ENCODE assay signal across 13 cellular contexts in the genomic region with DNA sequence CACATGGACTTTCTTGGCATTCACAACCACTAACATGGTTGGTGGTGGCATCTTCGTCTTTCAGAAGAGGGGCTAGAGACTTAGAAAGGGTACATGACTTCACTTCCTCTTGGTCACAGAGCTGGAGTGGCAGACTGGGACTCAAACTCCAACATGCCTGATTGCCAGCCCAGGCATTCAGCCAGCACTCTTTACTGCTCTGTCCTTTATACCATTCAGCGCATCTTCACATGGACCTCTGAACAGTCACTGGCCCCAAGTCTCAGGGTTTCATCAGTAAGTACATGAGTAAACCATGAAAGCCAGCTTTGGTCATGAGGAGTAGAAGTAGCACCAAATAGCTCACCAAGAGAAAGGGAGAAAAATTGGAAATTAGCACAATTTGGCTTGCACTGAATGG.
DNase-seq lines count a peak whose midpoint lies in the region; ATAC-seq and TF ChIP-seq lines count a peak whose summit lies in the region.
"Had no signal": no experiment of that assay in that cellular context is flagged by ENCODE, and none has a peak within 500 bp of the region (broad histone marks: within the 10 kb centered on the region; RNA-seq: fewer than 3 reads in every experiment).

No MANE protein-coding gene starts in this region.

- intact Hi-C loops in A673 (cut with micrococcal nuclease; ENCODE audit: unreplicated experiment) = no loop called here
- intact Hi-C loops in activated T-helper 2 cell treated with anti-CD3 and anti-CD28 coated beads, Interferon-gamma antibody, Interleukin-2, Interleukin-4, amounts not matched to agents 10 μg/mL and 5 μg/mL and 100 μg/mL, durations not matched to agents 14 hours and 24 hours and 36 hours (cut with micrococcal nuclease) = no loop called here
- intact Hi-C loops in right lobe of liver (cut with DNase I) = no loop called here
- intact Hi-C loops in uterus (cut with DNase I; ENCODE audit: low total_unique reads) = no loop called here

- H3K9me3 ChIP-seq in A673 (ENCODE audit: low read depth, low read length, poor library complexity, severe bottlenecking) (no peaks in the 10 kb centered on the region), GM23248 (ENCODE audit: low read depth) (no peaks in the 10 kb centered on the region), right lobe of liver (no peaks in the 10 kb centered on the region), uterus (no peaks in the 10 kb centered on the region)

- CTCF ChIA-PET in A673 (lab: Charles Lee) = no interaction called here

- no peaks in the 10 kb centered on the region for H3K27me3 Mint-ChIP-seq in activated T-helper 2 cell treated with anti-CD3 and anti-CD28 coated beads, Interferon-gamma antibody, Interleukin-2, Interleukin-4, amounts not matched to agents 10 μg/mL and 5 μg/mL and 100 μg/mL, durations not matched to agents 14 hours and 24 hours and 36 hours (ENCODE audit: low read depth)
- H3K27me3 Mint-ChIP-seq: CD4-positive, CD25-positive, alpha-beta regulatory T cell had no signal

- no peaks in the 10 kb centered on the region for H4K20me1 ChIP-seq in GM23248 (ENCODE audit: insufficient read depth)

- ATAC-seq in right lobe of liver = peak; percentile 21 to 73 (median 56)
- no peak for ATAC-seq in HG03108 (IDR thresholded peaks at IDR 0.05; ENCODE audit: unreplicated experiment)

- peak overlapping the region; percentile 37 for H3K9ac ChIP-seq in GM23248

- BruUV-seq in A673 (replicated peaks; lab: Mats Ljungman, UMichigan) = no TSS peak

- WGBS in GM23248 (ENCODE audit: low coverage in 1 of 2, low lambda C conversion rate in 2 of 2, missing lambda C conversion rate in 2 of 2), 2 experiments = 88 to 90% methylated on average over 2 of the region's 2 CpGs
- 18% methylated on average over 1 of the region's 2 CpGs for WGBS in right lobe of liver (ENCODE audit: insufficient coverage, low coverage, low lambda C conversion rate, missing lambda C conversion rate)

- H3F3A ChIP-seq in GM23248 (ENCODE audit: insufficient read depth) = peaks cover 95% of the 10 kb centered on the region

- peak overlapping the region; percentile 72 for H3K27ac ChIP-seq in A673 (ENCODE audit: low read depth, low read length, poor library complexity, severe bottlenecking)
- peak overlapping the region; percentile 99 for H3K27ac ChIP-seq in GM23248
- H3K27ac ChIP-seq in right lobe of liver = peak overlapping the region in 1 of 3 donors; percentile 69
- no peak overlapping the region for H3K27ac ChIP-seq in uterus

- DNase-seq in A673 (ENCODE audit: low spot score) (no peak), GM23248 (peak; percentile 60), right lobe of liver (peak in 2 of 3 donors; percentile 77 to 81), uterus (no peak), DMS114 treated with DMSO at 0.1 percent for 48 hours (lab: John Stamatoyannopoulos, UW; ENCODE audit: unreplicated experiment) (no peak)
- no peak for DNase-seq in activated T-helper 2 cell treated with anti-CD3 and anti-CD28 coated beads, Interferon-gamma antibody, Interleukin-2, Interleukin-4, amounts not matched to agents 10 μg/mL and 5 μg/mL and 100 μg/mL, durations not matched to agents 14 hours and 24 hours and 36 hours (ENCODE audit: low spot score)
- DNase-seq in stimulated activated CD4-positive, alpha-beta T cell treated with anti-CD3 and anti-CD28 coated beads, Interleukin-4, amount 100 ng/mL, for 4 hours = no peak
- DNase-seq: CD4-positive, CD25-positive, alpha-beta regulatory T cell; H7; NCI-H1694; NCI-H524 treated with DMSO at 0.1 percent for 48 hours; SHP77 had no signal

- H3K27me3 ChIP-seq in A673 (replicated peaks; ENCODE audit: insufficient read depth, low read depth, low read length, poor library complexity) = no peaks in the 10 kb centered on the region
- no peaks in the 10 kb centered on the region for H3K27me3 ChIP-seq in GM23248 (replicated peaks; ENCODE audit: insufficient read depth)
- H3K27me3 ChIP-seq in right lobe of liver = no peaks in the 10 kb centered on the region
- no peaks in the 10 kb centered on the region for H3K27me3 ChIP-seq in uterus

- TF ChIP-seq CTCF in A673 (conservative IDR thresholded peaks at IDR 0.05; ENCODE audit: low read depth, low read length) (no peak), right lobe of liver (IDR thresholded peaks at IDR 0.05) (no peak), uterus (IDR thresholded peaks at IDR 0.05) (no peak)

- no peak overlapping the region for H2AFZ ChIP-seq in GM23248

- H3K4me3 Mint-ChIP-seq in activated T-helper 2 cell treated with anti-CD3 and anti-CD28 coated beads, Interferon-gamma antibody, Interleukin-2, Interleukin-4, amounts not matched to agents 10 μg/mL and 5 μg/mL and 100 μg/mL, durations not matched to agents 14 hours and 24 hours and 36 hours (ENCODE audit: low read depth) = no peak overlapping the region

- H3K4me1 ChIP-seq in A673 (ENCODE audit: insufficient read depth, low read length, poor library complexity, severe bottlenecking) (peaks cover 97% of the 10 kb centered on the region), GM23248 (ENCODE audit: insufficient read depth) (peaks cover 77% of the 10 kb centered on the region), right lobe of liver (peaks cover 0 to 54% (median 15%) of the 10 kb centered on the region in 4 donors), uterus (peaks cover 0 to 5% of the 10 kb centered on the region in 2 donors)

- no peaks in the 10 kb centered on the region for H3K9me2 ChIP-seq in GM23248 (ENCODE audit: insufficient read depth)

- H3K36me3 Mint-ChIP-seq in activated T-helper 2 cell treated with anti-CD3 and anti-CD28 coated beads, Interferon-gamma antibody, Interleukin-2, Interleukin-4, amounts not matched to agents 10 μg/mL and 5 μg/mL and 100 μg/mL, durations not matched to agents 14 hours and 24 hours and 36 hours (ENCODE audit: low read depth) = peaks cover 89% of the 10 kb centered on the region

- no peaks in the 10 kb centered on the region for H3K9me3 Mint-ChIP-seq in activated T-helper 2 cell treated with anti-CD3 and anti-CD28 coated beads, Interferon-gamma antibody, Interleukin-2, Interleukin-4, amounts not matched to agents 10 μg/mL and 5 μg/mL and 100 μg/mL, durations not matched to agents 14 hours and 24 hours and 36 hours
- H3K9me3 Mint-ChIP-seq: CD4-positive, CD25-positive, alpha-beta regulatory T cell had no signal

- POLR2A ChIA-PET in A673 (lab: Charles Lee; ENCODE audit: low non-redundant PET) = no interaction called here

- H3K36me3 ChIP-seq in A673 (ENCODE audit: insufficient read depth, low read length, poor library complexity, severe bottlenecking) (peaks cover 78% of the 10 kb centered on the region), GM23248 (ENCODE audit: low read depth) (peaks cover 87% of the 10 kb centered on the region), right lobe of liver (peaks cover 0 to 32% (median 17%) of the 10 kb centered on the region in 4 donors), uterus (no peaks in the 10 kb centered on the region)

- H3K4me1 Mint-ChIP-seq in activated T-helper 2 cell treated with anti-CD3 and anti-CD28 coated beads, Interferon-gamma antibody, Interleukin-2, Interleukin-4, amounts not matched to agents 10 μg/mL and 5 μg/mL and 100 μg/mL, durations not matched to agents 14 hours and 24 hours and 36 hours (ENCODE audit: low read depth) = peaks cover 33% of the 10 kb centered on the region

- peak; percentile 4 for TF ChIP-seq POLR2A in right lobe of liver (IDR thresholded peaks at IDR 0.05)
- TF ChIP-seq POLR2A in uterus (IDR thresholded peaks at IDR 0.05) = no peak

- H3K4me3 ChIP-seq in A673 (ENCODE audit: low read depth, low read length, poor library complexity, severe bottlenecking) = no peak overlapping the region
- no peak overlapping the region for H3K4me3 ChIP-seq in GM23248
- H3K4me3 ChIP-seq in right lobe of liver = no peak overlapping the region
- H3K4me3 ChIP-seq in uterus = no peak overlapping the region

- in situ Hi-C loops in GM23248 (cut with MboI) = no loop called here

- peak overlapping the region; percentile 68 for H3K27ac Mint-ChIP-seq in activated T-helper 2 cell treated with anti-CD3 and anti-CD28 coated beads, Interferon-gamma antibody, Interleukin-2, Interleukin-4, amounts not matched to agents 10 μg/mL and 5 μg/mL and 100 μg/mL, durations not matched to agents 14 hours and 24 hours and 36 hours

- H3K4me2 ChIP-seq in GM23248 (ENCODE audit: unreplicated experiment) = no peak overlapping the region

- H3K79me2 ChIP-seq in GM23248 (ENCODE audit: insufficient read depth) = peaks cover 97% of the 10 kb centered on the region

Comparison
In these comparisons a context has a peak if more than half of its experiments do, and no peak if none do; other contexts are left out.
1. DNase-seq: peak in GM23248 (single experiment) and right lobe of liver (2 of 3); none in A673 (single experiment), activated T-helper 2 cell treated with anti-CD3 and anti-CD28 coated beads, Interferon-gamma antibody, Interleukin-2, Interleukin-4, amounts not matched to agents 10 μg/mL and 5 μg/mL and 100 μg/mL, durations not matched to agents 14 hours and 24 hours and 36 hours (single experiment), stimulated activated CD4-positive, alpha-beta T cell treated with anti-CD3 and anti-CD28 coated beads, Interleukin-4, amount 100 ng/mL, for 4 hours (0 of 2), uterus (0 of 2) and DMS114 treated with DMSO at 0.1 percent for 48 hours (single experiment).
2. H3K27ac ChIP-seq: peak in A673 (single experiment) and GM23248 (single experiment); none in uterus (0 of 2).